ENCODE assay signal across 10 cellular contexts in genomic region chr9:136903041-136903554, GRCh38. TPM values are rescaled to one million over a fixed set of nuclear protein-coding genes. Genes with fewer than 3 reads are reported as not detected.
A peak's percentile ranks its signal among the peaks of the same experiment; 100 is the strongest.
DNase-seq lines count a peak whose midpoint lies in the region; ATAC-seq and TF ChIP-seq lines count a peak whose summit lies in the region.
"Had no signal": no experiment of that assay in that cellular context is flagged by ENCODE, and none has a peak within 500 bp of the region (broad histone marks: within the 10 kb centered on the region; RNA-seq: fewer than 3 reads in every experiment).

No MANE protein-coding gene starts in this region.

- ATAC-seq in PC-3 (no peak), natural killer cell (peak in 1 of 3 donors; percentile 21), HG03439 (IDR thresholded peaks at IDR 0.05; ENCODE audit: unreplicated experiment) (no peak), HG03196 (IDR thresholded peaks at IDR 0.05; ENCODE audit: unreplicated experiment) (no peak)

- no TSS peak for BruUV-seq in PC-3 (replicated peaks; lab: Mats Ljungman, UMichigan)

- H3K36me3 ChIP-seq in PC-3 (ENCODE audit: low read depth, low read length) (peaks cover 5% of the 10 kb centered on the region; the same call in 1 of the 2 replicates), esophagus (ENCODE audit: control insufficient read depth in 2 of 2, insufficient read depth in 2 of 2, low read length in 1 of 2) (peaks cover 7 to 21% of the 10 kb centered on the region in 2 donors)

- intact Hi-C loops in PC-3 (cut with micrococcal nuclease): loop anchor here (5.0 kb wide), 1 partner anchor 124 kb away; the partner anchor contains the start of gene ABCA2
- intact Hi-C loops in natural killer cell (cut with micrococcal nuclease): no loop called here

- H3F3A ChIP-seq in PC-3 (ENCODE audit: low read length, unreplicated experiment): peaks cover 4% of the 10 kb centered on the region

- H4K20me1 ChIP-seq in PC-3 (ENCODE audit: low read length): no peaks in the 10 kb centered on the region

- H3K27me3 ChIP-seq in PC-3 (ENCODE audit: low read length): no peaks in the 10 kb centered on the region
- no peaks in the 10 kb centered on the region for H3K27me3 ChIP-seq in esophagus (ENCODE audit: control insufficient read depth in 1 of 2, insufficient read depth in 2 of 2, low read length in 2 of 2)

- no peak overlapping the region for H3K4me3 ChIP-seq in PC-3 (ENCODE audit: low read length)
- no peak overlapping the region for H3K4me3 ChIP-seq in esophagus (ENCODE audit: low read depth in 1 of 2, low read length in 2 of 2)

- H3K27ac Mint-ChIP-seq in natural killer cell: peak overlapping the region; percentile 79 to 87

- no peaks in the 10 kb centered on the region for H3K9me3 Mint-ChIP-seq in natural killer cell

- no peaks in the 10 kb centered on the region for H3K9me2 ChIP-seq in PC-3 (replicated peaks; ENCODE audit: low read length)

- TF ChIP-seq CTCF in 22Rv1 (IDR thresholded peaks at IDR 0.05) (no peak), PC-3 (conservative IDR thresholded peaks at IDR 0.05; ENCODE audit: low read depth, low read length) (no peak), natural killer cell (IDR thresholded peaks at IDR 0.05) (no peak)

- 50 to 55% methylated on average over 12 of the region's 12 CpGs for WGBS in esophagus, 2 donors

- 0 out of 2 replicates have a peak, but pooled peaks cover 6% of the 10 kb centered on the region for H3K79me2 ChIP-seq in PC-3 (ENCODE audit: low read length)

- DNase-seq in PC-3 (no peak), natural killer cell (no peak), HEK293T (ENCODE audit: extremely low spot score) (no peak), NCI-H1436 (lab: John Stamatoyannopoulos, UW) (no peak)

- H3K4me1 Mint-ChIP-seq in natural killer cell: peaks cover 0 to 19% of the 10 kb centered on the region in 2 donors

- peak overlapping the region; percentile 59 for H3K27ac ChIP-seq in 22Rv1
- H3K27ac ChIP-seq in PC-3 (ENCODE audit: low read length): peak overlapping the region; percentile 99
- peak overlapping the region; percentile 97 to 99 for H3K27ac ChIP-seq in esophagus (ENCODE audit: low read depth in 2 of 2, low read length in 1 of 2)

- CTCF ChIA-PET in PC-3 (lab: Charles Lee) (no interaction called here), HEK293T (lab: Yijun Ruan, JAX) (no interaction called here)

- H3K4me2 ChIP-seq in PC-3 (ENCODE audit: low read length): no peak overlapping the region

- POLR2A ChIA-PET in PC-3 (lab: Charles Lee; ENCODE audit: unreplicated experiment) (no interaction called here), HEK293T (lab: Yijun Ruan, JAX) (no interaction called here)

- peaks cover 7% of the 10 kb centered on the region for H3K36me3 Mint-ChIP-seq in natural killer cell

- H2AFZ ChIP-seq in PC-3 (ENCODE audit: low read length): no peak overlapping the region

- H3K9ac ChIP-seq in PC-3 (ENCODE audit: low read length): no peak overlapping the region

- H3K4me1 ChIP-seq in PC-3 (ENCODE audit: insufficient read depth, low read length): peaks cover 31% of the 10 kb centered on the region
- H3K4me1 ChIP-seq in esophagus (ENCODE audit: control insufficient read depth in 2 of 2, insufficient read depth in 2 of 2, low read length in 1 of 2): peaks cover 7 to 24% of the 10 kb centered on the region in 2 donors

- H3K27me3 Mint-ChIP-seq in natural killer cell (ENCODE audit: low read depth in 2 of 2): no peaks in the 10 kb centered on the region

- H3K9me3 ChIP-seq in PC-3 (ENCODE audit: low read length) (no peaks in the 10 kb centered on the region), esophagus (ENCODE audit: control insufficient read depth in 2 of 2, insufficient read depth in 1 of 2, low read depth in 1 of 2, low read length in 1 of 2) (no peaks in the 10 kb centered on the region)

- H3K4me3 Mint-ChIP-seq in natural killer cell: peak overlapping the region; percentile 21
- H3K4me3 Mint-ChIP-seq: CD14-positive monocyte had no signal

TF ChIP-seq in HEK293T, 16 proteins besides CTCF, POLR2A, EP300 and RAD21:
- TF ChIP-seq ARNT (IDR thresholded peaks at IDR 0.05) (no peak), SUZ12 (IDR thresholded peaks at IDR 0.05) (no peak), FOXA1 (IDR thresholded peaks at IDR 0.05) (no peak), LEF1 (IDR thresholded peaks at IDR 0.05; ENCODE audit: borderline replicate concordance) (no peak)

RNA-seq across cellular contexts. Expression of gene TRAF2, which starts 16.8 kb away (rescaled TPM):
- total RNA-seq in PC-3 (2014; rRNA removed) (11.5 and 25.4 TPM in 2 replicates), natural killer cell (10 to 100 TPM; 17.4 to 35.5 (median 25.0) TPM)
- polyA plus RNA-seq in esophagus: 10 to 100 TPM; 11.0 to 16.6 TPM

RNA-seq across cellular contexts. Expression of gene EDF1, which starts 37.0 kb away (rescaled TPM):
- total RNA-seq in PC-3 (2014; rRNA removed) (544 and 562 TPM in 2 replicates), natural killer cell (100 to 1,000 TPM; 208 to 255 (median 227) TPM)
- polyA plus RNA-seq in esophagus: 100 to 1,000 TPM; 445 to 637 TPM

RNA-seq across cellular contexts. Expression of gene FBXW5, which starts 41.4 kb away (rescaled TPM):
- 138 and 159 TPM in 2 replicates for total RNA-seq in PC-3 (2014; rRNA removed)
- 10 to 100 TPM; 91.4 to 97.3 TPM for polyA plus RNA-seq in esophagus
- 100 to 1,000 TPM; 117 to 144 (median 136) TPM for total RNA-seq in natural killer cell

RNA-seq across cellular contexts. Expression of gene C8G, which starts 41.9 kb away (rescaled TPM):
- total RNA-seq in PC-3 (2014; rRNA removed) (0.77 TPM in 1 of 2 replicates, not detected in the other), natural killer cell (1 to 10 TPM; 3.9 to 8.5 (median 7.3) TPM)
- 1 to 10 TPM; 1.2 to 1.8 TPM for polyA plus RNA-seq in esophagus
- total RNA-seq: LHCN-M2 had no signal

RNA-seq across cellular contexts. Expression of gene LCN12, which starts 49.0 kb away (rescaled TPM):
- total RNA-seq in PC-3 (2014; rRNA removed) (0.55 TPM in 1 of 2 replicates, not detected in the other), natural killer cell (10 to 100 TPM in 1 of 3 donors, 1 to 10 TPM in 2; 9.2 to 11.3 (median 9.8) TPM)
- under 1 TPM; 0.24 to 0.77 TPM for polyA plus RNA-seq in esophagus
- total RNA-seq: LHCN-M2 had no signal
- polyA plus RNA-seq: CD14-positive monocyte had no signal
